13 cellular contexts compared by ENCODE assay signal in the genomic region with DNA sequence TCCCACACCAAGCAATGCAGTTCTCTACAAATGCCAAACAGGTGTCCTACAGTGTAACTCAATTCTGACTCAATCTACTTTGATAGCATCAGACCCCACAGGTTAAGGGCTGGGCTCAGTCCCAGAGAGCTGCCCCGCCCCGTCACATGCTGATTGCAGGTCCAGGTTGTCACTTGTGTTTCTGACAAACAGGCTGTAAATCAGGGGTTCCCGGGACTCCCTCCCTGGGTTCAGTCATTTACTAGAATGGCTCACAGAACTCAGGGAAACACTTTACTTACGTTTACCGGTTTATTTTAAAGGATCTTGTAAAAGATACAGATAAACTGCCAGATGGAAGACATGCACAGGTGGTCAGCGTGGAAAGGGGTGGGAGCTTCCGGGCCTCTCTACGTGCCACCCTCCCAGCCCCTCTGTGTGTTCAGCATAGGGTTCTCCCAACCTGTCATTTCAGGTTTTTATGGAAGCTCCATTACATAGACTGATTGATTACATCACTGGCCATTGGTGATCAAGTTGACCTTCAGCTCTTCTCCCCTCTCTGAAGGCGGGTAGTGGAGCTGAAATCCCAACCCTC. TPM values are rescaled to one million over a fixed set of nuclear protein-coding genes. Genes with fewer than 3 reads are reported as not detected.
DNase-seq lines count a peak whose midpoint lies in the region; ATAC-seq and TF ChIP-seq lines count a peak whose summit lies in the region.
"Had no signal": no experiment of that assay in that cellular context is flagged by ENCODE, and none has a peak within 500 bp of the region (broad histone marks: within the 10 kb centered on the region; RNA-seq: fewer than 3 reads in every experiment).

No MANE protein-coding gene starts in this region.

- H3K4me3 ChIP-seq in Peyer's patch (no peak overlapping the region), testis (no peak overlapping the region)
- H3K4me3 ChIP-seq: lower lobe of right lung had no signal

- no peaks in the 10 kb centered on the region for H3K9me3 ChIP-seq in Peyer's patch
- H3K9me3 ChIP-seq in testis, result no peaks in the 10 kb centered on the region
- H3K9me3 ChIP-seq: lower lobe of right lung had no signal

- no peaks in the 10 kb centered on the region for H3K27me3 ChIP-seq in Peyer's patch
- no peaks in the 10 kb centered on the region for H3K27me3 ChIP-seq in testis

- ATAC-seq in left lobe of liver, result no peak
- no peak for ATAC-seq in HG03039 (IDR thresholded peaks at IDR 0.05; ENCODE audit: unreplicated experiment)
- ATAC-seq: lower lobe of right lung; natural killer cell treated with Interleukin-12 subunit alpha and Interleukin-12 subunit beta and Interleukin-15 and Interleukin-18, amount 100 ng/mL, for 72 hours had no signal

- no peaks in the 10 kb centered on the region for H3K36me3 ChIP-seq in Peyer's patch
- H3K36me3 ChIP-seq in testis (ENCODE audit: low read depth, missing control alignments), result no peaks in the 10 kb centered on the region
- H3K36me3 ChIP-seq: brain microvascular endothelial cell, lower lobe of right lung had no signal

- TF ChIP-seq CTCF in Peyer's patch (IDR thresholded peaks at IDR 0.05) (no peak), testis (IDR thresholded peaks at IDR 0.05) (no peak)

- DNase-seq in activated CD8-positive, alpha-beta memory T cell treated with anti-CD3 and anti-CD28 coated beads for 24 hours, result peak; percentile 54
- DNase-seq in activated CD8-positive, alpha-beta memory T cell treated with anti-CD3 and anti-CD28 coated beads, Interleukin-2, amount 50 U/mL, for 48 hours, result no peak
- peak in 2 of 3 donors; percentile 69 to 76 for DNase-seq in Peyer's patch
- peak; percentile 58 for DNase-seq in left lobe of liver (ENCODE audit: low spot score)
- peak; percentile 3 for DNase-seq in testis
- DNase-seq in D341Med (ENCODE audit: low spot score), result no peak
- no peak for DNase-seq in anterior cingulate cortex (lab: John Stamatoyannopoulos, UW)
- DNase-seq: activated naive CD4-positive, alpha-beta T cell treated with anti-CD3 and anti-CD28 coated beads, Interleukin-2, amount 10 ng/mL, durations not matched to agents 7 days and 5 days; brain microvascular endothelial cell; H7; lower lobe of right lung had no signal

- no peak for TF ChIP-seq POLR2A in Peyer's patch (IDR thresholded peaks at IDR 0.05)
- no peak for TF ChIP-seq POLR2A in testis (IDR thresholded peaks at IDR 0.05)

- peaks cover 0 to 23% (median 4%) of the 10 kb centered on the region in 4 donors for H3K4me1 ChIP-seq in Peyer's patch
- no peaks in the 10 kb centered on the region for H3K4me1 ChIP-seq in testis

- WGBS in testis, 2 donors, result 91 to 96% methylated on average over 9 of the region's 9 CpGs

- intact Hi-C loops in testis (cut with DNase I; ENCODE audit: low total_unique reads), result no loop called here

- H3K27ac ChIP-seq in Peyer's patch (peak overlapping the region in 1 of 4 donors; percentile 73), testis (no peak overlapping the region)
- H3K27ac ChIP-seq: brain microvascular endothelial cell, lower lobe of right lung had no signal

RNA-seq across cellular contexts. Expression of a gene that starts 28.7 kb away (rescaled TPM):
- 10 to 100 TPM; 51.2 to 80.4 (median 75.6) TPM for total RNA-seq in Peyer's patch
- 91.9 TPM for total RNA-seq in left lobe of liver
- total RNA-seq in testis, result 10 to 100 TPM; 41.9 to 61.7 TPM
- 45.7 TPM for polyA plus RNA-seq in testis (ENCODE audit: insufficient read depth, low read depth, low replicate concordance)

Comparison
In these comparisons a context has a peak if more than half of its experiments do, and no peak if none do; other contexts are left out.
1. DNase-seq: peak in activated CD8-positive, alpha-beta memory T cell treated with anti-CD3 and anti-CD28 coated beads for 24 hours (single experiment), Peyer's patch (2 of 3), left lobe of liver (single experiment) and testis (single experiment); none in activated CD8-positive, alpha-beta memory T cell treated with anti-CD3 and anti-CD28 coated beads, Interleukin-2, amount 50 U/mL, for 48 hours (single experiment), D341Med (single experiment) and anterior cingulate cortex (0 of 58).